Comparison of ENCODE assay signal across 1 cellular context in genomic region chr12:124420041-124420765, GRCh38.
TF ChIP-seq lines count a peak whose summit lies in the region.

No MANE protein-coding gene starts in this region.

TF ChIP-seq in H1, 55 proteins besides CTCF, POLR2A, EP300 and RAD21:
- TF ChIP-seq EGR1 (IDR thresholded peaks at IDR 0.05; ENCODE audit: borderline replicate concordance, low read depth, low read length) (no peak), TBP (IDR thresholded peaks at IDR 0.05; ENCODE audit: low read depth, low read length) (no peak), USF2 (IDR thresholded peaks at IDR 0.05; ENCODE audit: low read length) (no peak), MAFK (IDR thresholded peaks at IDR 0.05; ENCODE audit: low read depth, low read length) (no peak), BCL11A (IDR thresholded peaks at IDR 0.05; ENCODE audit: low read depth in 2 of 2, low read length in 2 of 2) (no peak), RXRA (IDR thresholded peaks at IDR 0.05; ENCODE audit: insufficient read depth, low read depth, low read length) (no peak), MAX (IDR thresholded peaks at IDR 0.05) (no peak), E2F6 (IDR thresholded peaks at IDR 0.05) (no peak), KDM1A (IDR thresholded peaks at IDR 0.05; ENCODE audit: borderline replicate concordance, low read length) (no peak), KDM4A (IDR thresholded peaks at IDR 0.05; ENCODE audit: low read depth, low read length, severe bottlenecking) (no peak), CBX8 (IDR thresholded peaks at IDR 0.05; ENCODE audit: borderline replicate concordance, low read depth, low read length) (no peak), GTF2F1 (IDR thresholded peaks at IDR 0.05; ENCODE audit: borderline replicate concordance, low read depth, low read length) (no peak), BRCA1 (IDR thresholded peaks at IDR 0.05; ENCODE audit: low read depth, low read length) (no peak)
